In the genomic region with DNA sequence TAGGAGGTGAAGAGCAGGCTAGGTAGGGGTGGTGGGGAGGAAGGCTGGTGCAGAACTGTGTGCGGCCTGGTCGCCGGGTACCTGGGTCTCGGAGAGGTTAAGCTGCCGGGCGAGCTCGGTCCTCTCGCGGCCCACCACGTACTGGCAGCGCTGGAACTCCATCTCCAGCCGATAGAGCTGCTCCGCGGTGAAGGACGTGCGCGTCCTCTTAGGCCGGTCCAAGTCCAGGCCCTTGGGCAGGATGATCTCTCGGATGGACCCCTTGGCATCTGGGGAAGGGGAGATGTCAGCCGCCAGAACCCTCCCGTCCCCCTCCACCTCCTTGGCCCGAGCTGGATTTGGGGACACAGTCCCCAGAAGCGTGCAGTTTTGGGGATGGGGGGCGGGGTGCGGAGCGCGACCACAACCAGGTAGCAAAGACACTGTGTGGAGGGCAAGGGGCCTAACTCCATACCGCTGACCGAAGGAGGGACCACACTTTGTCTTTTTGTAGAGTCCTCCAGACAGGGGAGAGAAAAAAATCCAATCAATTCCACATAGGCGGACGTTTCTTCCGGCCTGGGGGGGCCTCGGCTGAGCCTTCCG, we compare ENCODE assay signal across 18 cellular contexts. TPM values are rescaled to one million over a fixed set of nuclear protein-coding genes. Genes with fewer than 3 reads are reported as not detected.
DNase-seq lines count a peak whose midpoint lies in the region; ATAC-seq and TF ChIP-seq lines count a peak whose summit lies in the region.
"Had no signal": no experiment of that assay in that cellular context is flagged by ENCODE, and none has a peak within 500 bp of the region (broad histone marks: within the 10 kb centered on the region; RNA-seq: fewer than 3 reads in every experiment).

No MANE protein-coding gene starts in this region.

- H3K79me2 ChIP-seq in parathyroid adenoma: no peaks in the 10 kb centered on the region

- POLR2A ChIA-PET in Caco-2 (lab: Charles Lee): no interaction called here

- ATAC-seq in HG03135 (IDR thresholded peaks at IDR 0.05; ENCODE audit: unreplicated experiment): no peak
- ATAC-seq: natural killer cell had no signal

- no peak overlapping the region for H2AFZ ChIP-seq in parathyroid adenoma

- CTCF ChIA-PET in Caco-2 (lab: Charles Lee): no interaction called here

- WGBS in HUES64: 7% methylated on average over 34 of the region's 34 CpGs
- WGBS in esophagus muscularis mucosa: no CpG with 5 or more reads among the region's 34 CpGs

- intact Hi-C loops in Caco-2 (cut with micrococcal nuclease; ENCODE audit: unreplicated experiment): no loop called here
- intact Hi-C loops in esophagus muscularis mucosa (cut with DNase I): no loop called here

- no peak overlapping the region for H3K9ac ChIP-seq in HUES64 (ENCODE audit: low read depth, low read length)
- no peak overlapping the region for H3K9ac ChIP-seq in parathyroid adenoma

- no peaks in the 10 kb centered on the region for H3K9me3 ChIP-seq in Caco-2
- H3K9me3 ChIP-seq in HUES64 (ENCODE audit: insufficient read depth, low read depth, low read length): no peaks in the 10 kb centered on the region
- H3K9me3 ChIP-seq in esophagus muscularis mucosa: no peaks in the 10 kb centered on the region
- H3K9me3 ChIP-seq in parathyroid adenoma (ENCODE audit: control insufficient read depth, low read length): no peaks in the 10 kb centered on the region
- H3K9me3 ChIP-seq in SJCRH30 (replicated peaks): no peaks in the 10 kb centered on the region

- H3K4me3 Mint-ChIP-seq in Caco-2 (ENCODE audit: unreplicated experiment): peak overlapping the region; percentile 30
- H3K4me3 Mint-ChIP-seq: natural killer cell; stimulated activated effector memory CD8-positive, alpha-beta T cell treated with anti-CD3 and anti-CD28 coated beads, Interleukin-12 subunit alpha, Interleukin-12 subunit beta, amount 100 ng/mL, for 72 hours had no signal

- H3K27me3 Mint-ChIP-seq in Caco-2 (ENCODE audit: insufficient read depth, unreplicated experiment): peaks cover 20% of the 10 kb centered on the region

- TF ChIP-seq EP300 in esophagus muscularis mucosa (IDR thresholded peaks at IDR 0.05): no peak

- no peak for TF ChIP-seq POLR2A in esophagus muscularis mucosa (IDR thresholded peaks at IDR 0.05; ENCODE audit: low read depth)

- no peaks in the 10 kb centered on the region for H3K4me1 Mint-ChIP-seq in Caco-2 (ENCODE audit: low read depth, unreplicated experiment)

- no peaks in the 10 kb centered on the region; the same call in none of the 2 replicates for H3K27me3 ChIP-seq in Caco-2 (replicated peaks; ENCODE audit: control insufficient read depth, insufficient read depth, low read length)
- H3K27me3 ChIP-seq in HUES64 (ENCODE audit: insufficient read depth, low read length): peaks cover 98% of the 10 kb centered on the region
- H3K27me3 ChIP-seq in esophagus muscularis mucosa: peaks cover 0 to 100% (median 85%) of the 10 kb centered on the region in 4 donors
- H3K27me3 ChIP-seq in parathyroid adenoma (ENCODE audit: control insufficient read depth, insufficient read depth, low read length): peaks cover 32% of the 10 kb centered on the region
- H3K27me3 ChIP-seq in SJCRH30: no peaks in the 10 kb centered on the region

- TF ChIP-seq CTCF in Caco-2 (IDR thresholded peaks at IDR 0.05; ENCODE audit: insufficient read depth in 1 of 2, low read depth in 1 of 2, low read length in 1 of 2, severe bottlenecking in 1 of 2, unreplicated experiment in 1 of 2): no peak
- no peak for TF ChIP-seq CTCF in esophagus muscularis mucosa (IDR thresholded peaks at IDR 0.05)
- no peak for TF ChIP-seq CTCF in parathyroid adenoma (IDR thresholded peaks at IDR 0.05)

- no peak overlapping the region; the same call in 1 of the 2 replicates for H3K4me3 ChIP-seq in Caco-2 (ENCODE audit: low read depth, low read length)
- H3K4me3 ChIP-seq in HUES64 (ENCODE audit: low read length): peak overlapping the region; percentile 51
- H3K4me3 ChIP-seq in esophagus muscularis mucosa: peak overlapping the region; percentile 42 to 52 (median 46)
- H3K4me3 ChIP-seq in parathyroid adenoma (ENCODE audit: low read depth, low read length): no peak overlapping the region
- no peak overlapping the region for H3K4me3 ChIP-seq in SJCRH30
- H3K4me3 ChIP-seq: K562 had no signal

- H3K4me2 ChIP-seq in parathyroid adenoma (ENCODE audit: low read length): peak overlapping the region; percentile 69

- DNase-seq in Caco-2 (no peak), esophagus muscularis mucosa (ENCODE audit: extremely low spot score) (no peak), SJCRH30 (no peak), hepatic stellate cell (ENCODE audit: low spot score) (no peak), medulla oblongata (ENCODE audit: extremely low spot score) (no peak)
- DNase-seq: immature natural killer cell; natural killer cell; NCI-H1930; stimulated activated CD4-positive, alpha-beta T cell treated with anti-CD3 and anti-CD28 coated beads, Interleukin-1b, Interleukin-23, amount 100 ng/mL, for 48 hours; T1000 had no signal

- no peaks in the 10 kb centered on the region for H3K9me3 Mint-ChIP-seq in Caco-2 (ENCODE audit: unreplicated experiment)
- H3K9me3 Mint-ChIP-seq: natural killer cell; stimulated activated effector memory CD8-positive, alpha-beta T cell treated with anti-CD3 and anti-CD28 coated beads, Interleukin-12 subunit alpha, Interleukin-12 subunit beta, amount 100 ng/mL, for 72 hours had no signal

- H3K27ac ChIP-seq in HUES64 (ENCODE audit: low read depth, low read length) (no peak overlapping the region), esophagus muscularis mucosa (replicated peaks in 1 of 4) (no peak overlapping the region), parathyroid adenoma (no peak overlapping the region), SJCRH30 (no peak overlapping the region)
- H3K27ac ChIP-seq: epithelial cell of prostate had no signal

- no peak overlapping the region for H3K27ac Mint-ChIP-seq in Caco-2 (ENCODE audit: unreplicated experiment)
- H3K27ac Mint-ChIP-seq: immature natural killer cell; natural killer cell; stimulated activated effector memory CD8-positive, alpha-beta T cell treated with anti-CD3 and anti-CD28 coated beads, Interleukin-12 subunit alpha, Interleukin-12 subunit beta, amount 100 ng/mL, for 72 hours had no signal

- H3K36me3 ChIP-seq in Caco-2 (ENCODE audit: control insufficient read depth, insufficient read depth, low read length) (no peaks in the 10 kb centered on the region), HUES64 (ENCODE audit: insufficient read depth, low read length) (no peaks in the 10 kb centered on the region), esophagus muscularis mucosa (no peaks in the 10 kb centered on the region), parathyroid adenoma (ENCODE audit: control insufficient read depth, insufficient read depth, low read length) (no peaks in the 10 kb centered on the region), SJCRH30 (no peaks in the 10 kb centered on the region)

- no peaks in the 10 kb centered on the region for H3K36me3 Mint-ChIP-seq in Caco-2 (ENCODE audit: insufficient read depth, unreplicated experiment)

- peaks cover 3% of the 10 kb centered on the region; the same call in 1 of the 2 replicates for H3K4me1 ChIP-seq in Caco-2
- peaks cover 43% of the 10 kb centered on the region for H3K4me1 ChIP-seq in HUES64 (ENCODE audit: insufficient read depth, low read length)
- peaks cover 38 to 79% (median 67%) of the 10 kb centered on the region in 4 donors for H3K4me1 ChIP-seq in esophagus muscularis mucosa
- no peaks in the 10 kb centered on the region for H3K4me1 ChIP-seq in parathyroid adenoma
- no peaks in the 10 kb centered on the region for H3K4me1 ChIP-seq in SJCRH30

- BruUV-seq in Caco-2 (replicated peaks; lab: Mats Ljungman, UMichigan): no TSS peak

RNA-seq across cellular contexts. Expression of a gene that starts 1.6 kb away (rescaled TPM):
- total RNA-seq in Caco-2 (2022) (not detected in 2 replicates), esophagus muscularis mucosa (not detected)
- polyA plus RNA-seq in HUES64 (2013, experiment 1 of 2): 0.20 TPM
- 0.51 TPM for polyA plus RNA-seq in HUES64 (2013, experiment 2 of 2)
- not detected in 2 replicates for total RNA-seq in SJCRH30 (2014; rRNA removed; shearing (Covaris generic))
- total RNA-seq: aorta, H4, K562, natural killer cell had no signal
- polyA plus RNA-seq: aorta, immature natural killer cell, K562 had no signal

Comparison
In these comparisons a context has a peak if more than half of its experiments do, and no peak if none do; other contexts are left out.
1. H3K4me3 ChIP-seq: peak in HUES64 (single experiment) and esophagus muscularis mucosa (4 of 4); none in Caco-2 (single experiment), parathyroid adenoma (single experiment) and SJCRH30 (single experiment).